Comparison of ENCODE assay signal across 25 cellular contexts in genomic region chr10:52032681-52033629, GRCh38.
A peak's percentile ranks its signal among the peaks of the same experiment; 100 is the strongest.
DNase-seq lines count a peak whose midpoint lies in the region; ATAC-seq and TF ChIP-seq lines count a peak whose summit lies in the region.
"Had no signal": no experiment of that assay in that cellular context is flagged by ENCODE, and none has a peak within 500 bp of the region (broad histone marks: within the 10 kb centered on the region; RNA-seq: fewer than 3 reads in every experiment).

No MANE protein-coding gene starts in this region.

- H3K4me1 ChIP-seq in H9 (ENCODE audit: insufficient read depth, low read length) (peaks cover 2% of the 10 kb centered on the region; the same call in 1 of the 2 replicates), NT2/D1 (ENCODE audit: insufficient read depth, insufficient read length) (no peaks in the 10 kb centered on the region), iPS-18a (ENCODE audit: control insufficient read depth, low read depth, low read length) (peaks cover 20% of the 10 kb centered on the region)
- H3K4me1 ChIP-seq: A549 had no signal

- H3K9ac ChIP-seq in H9 (ENCODE audit: extremely low read depth, insufficient read length, low read length) (peak overlapping the region; percentile 59), NT2/D1 (ENCODE audit: insufficient read length, low read depth) (peak overlapping the region; percentile 51), iPS-18a (ENCODE audit: low read length) (peak overlapping the region; percentile 47)
- H3K9ac ChIP-seq: BLaER1 treated with 17β-estradiol and CSF1 and Interleukin-3, amounts not matched to agents 10 nM and 100 nM had no signal

- no peak overlapping the region for H3K23ac ChIP-seq in H9 (ENCODE audit: insufficient read length, low read depth, low read length)

- H2BK5ac ChIP-seq in H9 (ENCODE audit: insufficient read length, low read length) = no peak overlapping the region

- no peak overlapping the region for H3K18ac ChIP-seq in H9 (ENCODE audit: insufficient read length, low read depth, low read length)

- H3K4me3 ChIP-seq in NT2/D1 (ENCODE audit: insufficient read length, low read depth) (no peak overlapping the region), iPS-18a (ENCODE audit: low read length) (peak overlapping the region; percentile 61)
- H3K4me3 ChIP-seq: A549; BLaER1 treated with 17β-estradiol and CSF1 and Interleukin-3, amounts not matched to agents 10 nM and 100 nM; MG63; PC-9 had no signal

- H3K9me3 ChIP-seq in H9 (ENCODE audit: control insufficient read depth, low read depth, low read length) (no peaks in the 10 kb centered on the region), NT2/D1 (ENCODE audit: insufficient read depth, low read length) (no peaks in the 10 kb centered on the region), iPS-18a (ENCODE audit: control insufficient read depth, low read depth, low read length) (no peaks in the 10 kb centered on the region)
- H3K9me3 ChIP-seq: A549; BLaER1 treated with 17β-estradiol and CSF1 and Interleukin-3, amounts not matched to agents 10 nM and 100 nM; MG63 had no signal

- no peak overlapping the region for H3T11ph ChIP-seq in H9 (ENCODE audit: low read length)

- H4K20me1 ChIP-seq in H9 (ENCODE audit: control insufficient read depth, insufficient read depth, insufficient read length) = no peaks in the 10 kb centered on the region
- H4K20me1 ChIP-seq: BLaER1 treated with 17β-estradiol and CSF1 and Interleukin-3, amounts not matched to agents 10 nM and 100 nM had no signal

- no peak overlapping the region for H2AFZ ChIP-seq in H9 (ENCODE audit: low read length)
- H2AFZ ChIP-seq: PC-9 had no signal

- no peak for DNase-seq in H9
- no peak for DNase-seq in NT2/D1 (ENCODE audit: low read depth, low spot score)
- no peak for DNase-seq in activated CD4-positive, CD25-positive, alpha-beta regulatory T cell treated with anti-CD3 and anti-CD28 coated beads, Interleukin-2, amount 50 U/mL, for 72 hours
- no peak for DNase-seq in Right ventricle myocardium inferior (ENCODE audit: missing footprints)
- DNase-seq: AML-193; CD4-positive, alpha-beta T cell; COR-L47; DMS53; GOT3; KG1; MG63; NCI-H1105 treated with DMSO at 0.1 percent for 48 hours; NCI-H2029; NCI-H446 treated with DMSO at 0.1 percent for 48 hours; NCI-H526; NCI-H82; NK-92 treated with Interleukin-12 subunit alpha and Interleukin-12 subunit beta, amount 100 ng/mL, for 24 hours; PC-9; RPMI8226; SHP77 had no signal

- intact Hi-C loops in Right ventricle myocardium inferior (cut with DNase I) = no loop called here

- H2BK120ac ChIP-seq in H9 (ENCODE audit: low read depth, low read length, poor library complexity, severe bottlenecking) = no peak overlapping the region

- no peaks in the 10 kb centered on the region for H3K27me3 ChIP-seq in H9 (ENCODE audit: insufficient read depth, low read length)
- H3K27me3 ChIP-seq in NT2/D1 (ENCODE audit: insufficient read depth, insufficient read length) = no peaks in the 10 kb centered on the region
- no peaks in the 10 kb centered on the region for H3K27me3 ChIP-seq in iPS-18a (ENCODE audit: control insufficient read depth, insufficient read depth, low read length)
- H3K27me3 ChIP-seq: BLaER1 treated with 17β-estradiol and CSF1 and Interleukin-3, amounts not matched to agents 10 nM and 100 nM; MG63 had no signal

- no peak overlapping the region for H3K4ac ChIP-seq in H9 (ENCODE audit: low read depth, low read length)

- TF ChIP-seq CTCF in H9 (conservative IDR thresholded peaks at IDR 0.05) = no peak

- peaks cover 5% of the 10 kb centered on the region for H3K27me3 Mint-ChIP-seq in H9 (ENCODE audit: low read depth)
- H3K27me3 Mint-ChIP-seq: CD4-positive, alpha-beta T cell had no signal

- H3K56ac ChIP-seq in H9 (ENCODE audit: insufficient read length, low read depth, low read length) = no peak overlapping the region

- no CpG with 5 or more reads among the region's 6 CpGs for WGBS in H9 (ENCODE audit: extremely low coverage, insufficient read length, low lambda C conversion rate)

- no peak overlapping the region for H2BK12ac ChIP-seq in H9 (ENCODE audit: insufficient read length, low read depth, low read length)

- H3K4me1 Mint-ChIP-seq in H9 = peaks cover 47 to 67% of the 10 kb centered on the region in 2 experiments

- H3K79me2 ChIP-seq in H9 (ENCODE audit: insufficient read depth, low read length) = no peaks in the 10 kb centered on the region; the same call in 1 of the 2 replicates

- no peak overlapping the region for H4K8ac ChIP-seq in H9 (replicated peaks; ENCODE audit: insufficient read length, low read depth, low read length)

- H3K79me1 ChIP-seq in H9 (ENCODE audit: insufficient read depth, low read depth, low read length, poor library complexity, severe bottlenecking) = no peaks in the 10 kb centered on the region

- ATAC-seq in GM21717 (IDR thresholded peaks at IDR 0.05; ENCODE audit: unreplicated experiment) = no peak
- ATAC-seq in HG03460 (IDR thresholded peaks at IDR 0.05; ENCODE audit: unreplicated experiment) = no peak
- no peak for ATAC-seq in Right ventricle myocardium inferior
- ATAC-seq: A549 had no signal

- no peaks in the 10 kb centered on the region for H3K23me2 ChIP-seq in H9 (ENCODE audit: insufficient read length, low read depth, low read length, poor library complexity, severe bottlenecking)

- H3K4me3 Mint-ChIP-seq in H9 = peak overlapping the region; percentile 98 to 100
- H3K4me3 Mint-ChIP-seq: CD4-positive, alpha-beta T cell had no signal

- H3K4me2 ChIP-seq in H9 (ENCODE audit: insufficient read depth, insufficient read length, low read length) = peak overlapping the region; percentile 63
- H3K4me2 ChIP-seq: A549; BLaER1 treated with 17β-estradiol and CSF1 and Interleukin-3, amounts not matched to agents 10 nM and 100 nM; PC-9 had no signal

- no peak overlapping the region for H4K91ac ChIP-seq in H9 (ENCODE audit: insufficient read length, low read depth, low read length)

- no peak overlapping the region for H4K5ac ChIP-seq in H9 (ENCODE audit: insufficient read length, low read depth, low read length)

- H2AK5ac ChIP-seq in H9 (ENCODE audit: insufficient read length, low read length) = no peak overlapping the region

- H3K36me3 Mint-ChIP-seq in H9 (ENCODE audit: insufficient read depth in 1 of 3, low read depth in 3 of 3) = peaks cover 72 to 93% (median 81%) of the 10 kb centered on the region in 3 experiments

- H3K36me3 ChIP-seq in NT2/D1 (ENCODE audit: insufficient read depth, insufficient read length, low read length) (no peaks in the 10 kb centered on the region), iPS-18a (ENCODE audit: control insufficient read depth, low read depth, low read length) (peaks cover 48% of the 10 kb centered on the region)
- H3K36me3 ChIP-seq: BLaER1 treated with 17β-estradiol and CSF1 and Interleukin-3, amounts not matched to agents 10 nM and 100 nM; MG63 had no signal

- peak overlapping the region; percentile 55 to 98 (median 87) for H3K27ac Mint-ChIP-seq in H9
- H3K27ac Mint-ChIP-seq: CD4-positive, alpha-beta T cell had no signal

- H2BK20ac ChIP-seq in H9 (ENCODE audit: low read depth, low read length, poor library complexity, severe bottlenecking) = no peak overlapping the region

- peaks cover 0 to 20% of the 10 kb centered on the region in 2 experiments; a peak in 3 of 5 replicates for H3K9me3 Mint-ChIP-seq in H9
- H3K9me3 Mint-ChIP-seq: CD4-positive, alpha-beta T cell had no signal

- no peak overlapping the region for H2BK15ac ChIP-seq in H9 (ENCODE audit: low read depth, low read length)

- H3K14ac ChIP-seq in H9 (ENCODE audit: insufficient read depth, low read length) = no peak overlapping the region

- H3K27ac ChIP-seq in H9 (ENCODE audit: insufficient read length, low read depth, low read length) = peak overlapping the region; percentile 40
- H3K27ac ChIP-seq in iPS-18a (ENCODE audit: low read length) = peak overlapping the region; percentile 46
- H3K27ac ChIP-seq: A549; BLaER1 treated with 17β-estradiol and CSF1 and Interleukin-3, amounts not matched to agents 10 nM and 100 nM; PC-9 had no signal
